ENCODE assay signal across 1 cellular context in genomic region chr9:79691496-79691895, GRCh38.
TF ChIP-seq lines count a peak whose summit lies in the region.

No MANE protein-coding gene starts in this region.

TF ChIP-seq in WTC11, 78 proteins besides CTCF, POLR2A, EP300 and RAD21 (continued from another document):
- no peak for TF ChIP-seq TP53 (CRISPR knock-in tag; IDR thresholded peaks at IDR 0.05)
- TF ChIP-seq NR2C2 (CRISPR knock-in tag; IDR thresholded peaks at IDR 0.05), result no peak
- TF ChIP-seq FOXJ3 (CRISPR knock-in tag; IDR thresholded peaks at IDR 0.05; ENCODE audit: borderline replicate concordance), result no peak
- no peak for TF ChIP-seq ERG (CRISPR knock-in tag; IDR thresholded peaks at IDR 0.05)
- no peak for TF ChIP-seq ZMAT4 (CRISPR knock-in tag; IDR thresholded peaks at IDR 0.05)
- TF ChIP-seq PREB (CRISPR knock-in tag; IDR thresholded peaks at IDR 0.05; ENCODE audit: borderline replicate concordance), result no peak
